17 cellular contexts compared by ENCODE assay signal in genomic region chr5:80870442-80870841, GRCh38.
DNase-seq lines count a peak whose midpoint lies in the region; ATAC-seq and TF ChIP-seq lines count a peak whose summit lies in the region.
"Had no signal": no experiment of that assay in that cellular context is flagged by ENCODE, and none has a peak within 500 bp of the region (broad histone marks: within the 10 kb centered on the region; RNA-seq: fewer than 3 reads in every experiment).

No MANE protein-coding gene starts in this region.

- DNase-seq in SK-N-SH = no peak
- DNase-seq in fibroblast of the aortic adventitia (ENCODE audit: low read depth) = peak; percentile 27
- DNase-seq in putamen (ENCODE audit: low spot score) = peak; percentile 25
- DNase-seq in NK-92 (lab: John Stamatoyannopoulos, UW; ENCODE audit: unreplicated experiment) = no peak
- no peak for DNase-seq in NCI-H187 (lab: John Stamatoyannopoulos, UW)
- DNase-seq in D341Med (ENCODE audit: low spot score) = no peak
- DNase-seq: CD4-positive, alpha-beta T cell; DMS79 treated with DMSO at 0.1 percent for 48 hours; GF-D8 had no signal

- no peaks in the 10 kb centered on the region for H3K79me2 ChIP-seq in SK-N-SH (ENCODE audit: insufficient read depth)

- H4K20me1 ChIP-seq in SK-N-SH (ENCODE audit: insufficient read depth) = no peaks in the 10 kb centered on the region

- H2AFZ ChIP-seq in SK-N-SH (ENCODE audit: low read depth) = no peak overlapping the region

- no peaks in the 10 kb centered on the region for H3K9me2 ChIP-seq in SK-N-SH

- no peak for TF ChIP-seq CTCF in SK-N-SH (IDR thresholded peaks at IDR 0.05)
- no peak for TF ChIP-seq CTCF in fibroblast of the aortic adventitia (IDR thresholded peaks at IDR 0.05; ENCODE audit: insufficient read depth, low read length)

- CTCF ChIA-PET in SK-N-SH (lab: Yijun Ruan, JAX) = no interaction called here

- WGBS in SK-N-SH (ENCODE audit: low lambda C conversion rate) = 89% methylated on average over 3 of the region's 3 CpGs

- peaks cover 12 to 22% of the 10 kb centered on the region in 2 experiments for H3K36me3 ChIP-seq in SK-N-SH (replicated peaks in 1 of 2; ENCODE audit: control insufficient read depth in 1 of 2, insufficient read depth in 2 of 2, low read length in 1 of 2)
- H3K36me3 ChIP-seq: HAP-1 had no signal

- no peaks in the 10 kb centered on the region for H3F3A ChIP-seq in SK-N-SH (replicated peaks; ENCODE audit: insufficient read depth)

- TF ChIP-seq EP300 in SK-N-SH (IDR thresholded peaks at IDR 0.05; ENCODE audit: borderline replicate concordance in 1 of 2, low read depth in 1 of 2, low read length in 1 of 2) = no peak
- no peak for TF ChIP-seq EP300 in Ishikawa (IDR thresholded peaks at IDR 0.05; ENCODE audit: borderline replicate concordance)

- no peaks in the 10 kb centered on the region; a peak in 1 of 4 replicates for H3K4me1 ChIP-seq in SK-N-SH (ENCODE audit: control insufficient read depth in 1 of 2, insufficient read depth in 2 of 2, low read depth in 1 of 2, low read length in 1 of 2)
- H3K4me1 ChIP-seq: HAP-1 had no signal

- H3K9me3 ChIP-seq in SK-N-SH = no peaks in the 10 kb centered on the region
- H3K9me3 ChIP-seq: A549, HAP-1 had no signal

- no peak for ATAC-seq in SK-N-SH treated with all-trans-retinoic acid at 6 μM for 48 hours
- ATAC-seq: A549, GM12878 had no signal

- no peaks in the 10 kb centered on the region for H3K27me3 ChIP-seq in SK-N-SH (ENCODE audit: insufficient read depth)

- POLR2A ChIA-PET in SK-N-SH (lab: Yijun Ruan, JAX) = no interaction called here

- no peak overlapping the region for H3K4me2 ChIP-seq in SK-N-SH
- H3K4me2 ChIP-seq: A549 had no signal

- no peak overlapping the region for H3K27ac ChIP-seq in SK-N-SH (ENCODE audit: low read depth in 2 of 2, low read length in 1 of 2)
- H3K27ac ChIP-seq: 22Rv1, A549, C4-2B, HL-60 had no signal

- H3K4me3 ChIP-seq in SK-N-SH (ENCODE audit: low read depth in 2 of 2, low read length in 1 of 2) = no peak overlapping the region
- no peak overlapping the region for H3K4me3 ChIP-seq in fibroblast of the aortic adventitia (ENCODE audit: low read depth, low read length)
- H3K4me3 ChIP-seq: A549, GM12878, HAP-1 had no signal

- TF ChIP-seq RAD21 in SK-N-SH (IDR thresholded peaks at IDR 0.05; ENCODE audit: low read length) = no peak
- TF ChIP-seq RAD21 in Ishikawa (IDR thresholded peaks at IDR 0.05; ENCODE audit: low read depth) = no peak

- no peak overlapping the region for H3K9ac ChIP-seq in SK-N-SH

TF ChIP-seq in SK-N-SH, 30 proteins besides CTCF, POLR2A, EP300 and RAD21:
- peak; percentile 51 for TF ChIP-seq REST (IDR thresholded peaks at IDR 0.05; ENCODE audit: low read depth, low read length)
- no peak for TF ChIP-seq CHD2 (IDR thresholded peaks at IDR 0.05; ENCODE audit: low read length, partially characterized antibody)

TF ChIP-seq in SK-N-SH treated with all-trans-retinoic acid at 6 μM for 48 hours, 23 proteins besides CTCF, POLR2A, EP300 and RAD21 (continues in another document):
- no peak for TF ChIP-seq SNAI2 (CRISPR knock-in tag; IDR thresholded peaks at IDR 0.05)
- TF ChIP-seq CSRNP3 (CRISPR knock-in tag; IDR thresholded peaks at IDR 0.05) = no peak
- no peak for TF ChIP-seq ZNF70 (CRISPR knock-in tag; IDR thresholded peaks at IDR 0.05)
- TF ChIP-seq PPARA (CRISPR knock-in tag; IDR thresholded peaks at IDR 0.05; ENCODE audit: borderline replicate concordance) = no peak
- TF ChIP-seq ZNF8 (CRISPR knock-in tag; IDR thresholded peaks at IDR 0.05) = no peak
- TF ChIP-seq CSDC2 (CRISPR knock-in tag; IDR thresholded peaks at IDR 0.05) = no peak
- TF ChIP-seq CREB5 (CRISPR knock-in tag; IDR thresholded peaks at IDR 0.05; ENCODE audit: low read depth) = no peak
- no peak for TF ChIP-seq GLIS3 (CRISPR knock-in tag; IDR thresholded peaks at IDR 0.05)
- TF ChIP-seq TOX (CRISPR knock-in tag; IDR thresholded peaks at IDR 0.05; ENCODE audit: borderline replicate concordance) = no peak

TF ChIP-seq in Ishikawa, 13 proteins besides CTCF, POLR2A, EP300 and RAD21:
- TF ChIP-seq TEAD4 (IDR thresholded peaks at IDR 0.05) (no peak), REST (IDR thresholded peaks at IDR 0.05; ENCODE audit: low read depth) (peak; percentile 44), MAX (IDR thresholded peaks at IDR 0.05) (no peak)

Comparison
In these comparisons a context has a peak if more than half of its experiments do, and no peak if none do; other contexts are left out.
1. DNase-seq: peak in fibroblast of the aortic adventitia (single experiment) and putamen (single experiment); none in SK-N-SH (single experiment), NK-92 (single experiment), NCI-H187 (0 of 2) and D341Med (single experiment).